Comparison of ENCODE assay signal across 17 cellular contexts in the genomic region with DNA sequence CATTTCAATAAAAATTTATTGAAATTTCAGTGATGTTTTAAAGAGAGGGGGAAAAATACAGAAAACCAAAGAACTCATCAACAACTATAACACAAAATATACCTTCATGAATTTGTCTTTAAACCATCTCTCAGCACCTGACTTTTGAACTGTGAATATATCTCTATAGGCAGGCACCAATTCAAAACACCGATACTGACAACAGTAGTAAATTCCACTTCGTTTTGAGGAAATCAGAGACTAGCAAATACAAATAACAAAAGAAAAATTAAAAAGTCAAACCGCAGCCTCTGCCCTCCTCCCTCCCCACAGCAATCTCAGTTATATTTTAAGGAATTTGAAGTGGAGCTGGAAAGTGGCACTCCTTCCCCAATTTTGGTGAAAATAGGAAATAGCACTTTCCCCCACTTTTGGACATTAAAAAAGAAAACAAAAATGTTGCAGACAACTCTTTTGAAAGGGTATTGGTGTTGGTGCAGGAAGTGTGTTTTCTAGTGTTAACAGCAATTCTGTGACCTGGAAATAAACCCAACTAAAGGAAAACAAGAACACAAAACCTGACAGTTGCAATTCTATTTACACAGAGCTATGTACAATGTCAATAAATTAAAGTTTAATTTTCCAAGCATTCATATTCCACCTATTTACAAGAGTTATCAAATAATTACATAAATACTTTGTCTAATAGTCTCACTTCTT. TPM values are rescaled to one million over a fixed set of nuclear protein-coding genes. Genes with fewer than 3 reads are reported as not detected.
DNase-seq lines count a peak whose midpoint lies in the region; ATAC-seq, FAIRE-seq and TF ChIP-seq lines count a peak whose summit lies in the region.
"Had no signal": no experiment of that assay in that cellular context is flagged by ENCODE, and none has a peak within 500 bp of the region (broad histone marks: within the 10 kb centered on the region; RNA-seq: fewer than 3 reads in every experiment).

No MANE protein-coding gene starts in this region.

- peaks cover 4% of the 10 kb centered on the region for H3K4me1 ChIP-seq in IMR-90 (ENCODE audit: control insufficient read depth, insufficient read depth, low read length)
- no peaks in the 10 kb centered on the region for H3K4me1 ChIP-seq in endothelial cell of umbilical vein (ENCODE audit: control insufficient read depth, extremely low read depth, insufficient read depth, low read length)
- no peaks in the 10 kb centered on the region for H3K4me1 ChIP-seq in urinary bladder (ENCODE audit: insufficient read depth)

- H2AK5ac ChIP-seq in IMR-90 (ENCODE audit: low read depth, low read length), result no peak overlapping the region

- ATAC-seq in IMR-90 (ENCODE audit: low read depth) (no peak), HG02885 (IDR thresholded peaks at IDR 0.05; ENCODE audit: poor library complexity, unreplicated experiment) (no peak)
- no peak for ATAC-seq in activated CD8-positive, alpha-beta T cell treated with anti-CD3 and anti-CD28 coated beads for 36 hours
- ATAC-seq: activated CD8-positive, alpha-beta T cell treated with anti-CD3 and anti-CD28 coated beads, Interleukin-2, amount 10 ng/mL, durations not matched to agents 7 days and 5 days; SK-N-SH treated with all-trans-retinoic acid at 6 μM for 48 hours had no signal

- H3K4me3 ChIP-seq in IMR-90 (ENCODE audit: insufficient read depth, low read depth, low read length) (peak overlapping the region; percentile 37; the same call in 1 of the 2 replicates), endothelial cell of umbilical vein (replicated peaks in 1 of 3; ENCODE audit: insufficient read depth in 1 of 3, low read depth in 1 of 3, low read length in 3 of 3) (no peak overlapping the region), urinary bladder (ENCODE audit: low read depth, low read length) (peak overlapping the region; percentile 10)
- H3K4me3 ChIP-seq: colonic mucosa, PC-9, right atrium auricular region had no signal

- TF ChIP-seq POLR2A in IMR-90 (IDR thresholded peaks at IDR 0.05; ENCODE audit: low read depth, low read length) (no peak), endothelial cell of umbilical vein (IDR thresholded peaks at IDR 0.05; ENCODE audit: low read depth, low read length) (no peak)

- H3K9me3 ChIP-seq in IMR-90 (ENCODE audit: control insufficient read depth, insufficient read depth, low read length) (no peaks in the 10 kb centered on the region), endothelial cell of umbilical vein (replicated peaks; ENCODE audit: control insufficient read depth, insufficient read depth, low read length) (no peaks in the 10 kb centered on the region)
- H3K9me3 ChIP-seq: colonic mucosa, right atrium auricular region had no signal

- H3K4ac ChIP-seq in IMR-90 (ENCODE audit: low read depth, low read length), result peak overlapping the region; percentile 45; the same call in 1 of the 2 replicates

- peak overlapping the region; percentile 14; the same call in 1 of the 2 replicates for H3K18ac ChIP-seq in IMR-90 (ENCODE audit: low read depth, low read length)

- H3K27ac Mint-ChIP-seq in nephron, result peak overlapping the region; percentile 91 to 95 (median 93)
- H3K27ac Mint-ChIP-seq in activated CD8-positive, alpha-beta T cell treated with anti-CD3 and anti-CD28 coated beads for 36 hours, result no peak overlapping the region
- H3K27ac Mint-ChIP-seq: activated CD8-positive, alpha-beta T cell treated with anti-CD3 and anti-CD28 coated beads, Interleukin-2, amount 10 ng/mL, durations not matched to agents 7 days and 5 days; naive B cell had no signal

- H3K79me1 ChIP-seq in IMR-90 (ENCODE audit: low read depth in 1 of 2, low read length in 2 of 2), result peaks cover 0 to 5% of the 10 kb centered on the region in 2 experiments; a peak in 1 of 4 replicates

- no peak overlapping the region for H2BK15ac ChIP-seq in IMR-90 (ENCODE audit: low read depth, low read length)

- no peak for TF ChIP-seq CTCF in IMR-90 (conservative IDR thresholded peaks at IDR 0.05; ENCODE audit: low read depth, low read length)
- TF ChIP-seq CTCF in endothelial cell of umbilical vein (IDR thresholded peaks at IDR 0.05; ENCODE audit: extremely low read depth in 1 of 2, insufficient read depth in 1 of 2, low read depth in 1 of 2, low read length in 2 of 2), result no peak
- TF ChIP-seq CTCF in nephron (IDR thresholded peaks at IDR 0.05; ENCODE audit: unreplicated experiment in 3 of 3), result no peak
- no peak for TF ChIP-seq CTCF in activated CD8-positive, alpha-beta T cell treated with anti-CD3 and anti-CD28 coated beads for 36 hours (IDR thresholded peaks at IDR 0.05)

- CTCF ChIA-PET in IMR-90 (lab: Yijun Ruan, JAX) (interaction anchor here (0.5 to 1.9 kb wide), 4 partner anchors 93 to 1082 kb away, joined by 3 to 4 read pairs (median 4); no protein-coding TSS in a partner anchor), endothelial cell of umbilical vein (lab: Charles Lee) (interaction anchor here (0.7 to 3.9 kb wide), 5 partner anchors 8 to 1401 kb away, joined by 3 to 20 read pairs (median 6); a partner anchor contains a TSS)
- CTCF ChIA-PET in activated CD8-positive, alpha-beta T cell treated with anti-CD3 and anti-CD28 coated beads for 36 hours (lab: Charles Lee), result interaction anchor here (2.0 kb wide), 1 partner anchor 13 kb away, joined by 6 read pairs; a partner anchor contains a TSS

- H3K4me2 ChIP-seq in IMR-90 (ENCODE audit: low read depth, low read length), result peak overlapping the region; percentile 85
- no peak overlapping the region for H3K4me2 ChIP-seq in endothelial cell of umbilical vein (ENCODE audit: insufficient read depth, low read length)
- H3K4me2 ChIP-seq: PC-9 had no signal

- peak overlapping the region; percentile 19; the same call in 1 of the 2 replicates for H4K91ac ChIP-seq in IMR-90 (ENCODE audit: insufficient read depth, low read depth, low read length)

- H2BK5ac ChIP-seq in IMR-90 (ENCODE audit: low read depth, low read length, poor library complexity, severe bottlenecking), result peak overlapping the region; percentile 90

- no peaks in the 10 kb centered on the region for H3K79me2 ChIP-seq in endothelial cell of umbilical vein (ENCODE audit: control insufficient read depth, insufficient read depth, low read length)

- H4K20me1 ChIP-seq in IMR-90 (ENCODE audit: insufficient read depth, low read length) (peaks cover 11% of the 10 kb centered on the region), endothelial cell of umbilical vein (replicated peaks; ENCODE audit: control insufficient read depth, extremely low read depth, insufficient read depth, low read length) (no peaks in the 10 kb centered on the region)

- H3K23ac ChIP-seq in IMR-90 (ENCODE audit: low read depth, low read length), result peak overlapping the region; percentile 63

- H4K8ac ChIP-seq in IMR-90 (ENCODE audit: low read depth in 2 of 2, low read length in 2 of 2), result peak overlapping the region; percentile 5 to 25; a peak in 3 of 4 replicates

- no peak overlapping the region for H2AK9ac ChIP-seq in IMR-90 (replicated peaks; ENCODE audit: low read depth, low read length, poor library complexity)

- H4K5ac ChIP-seq in IMR-90 (ENCODE audit: low read depth, low read length), result no peak overlapping the region; the same call in 1 of the 2 replicates

- no peak overlapping the region for H2BK20ac ChIP-seq in IMR-90 (ENCODE audit: low read depth, low read length)

- peak overlapping the region; percentile 96 for H3K56ac ChIP-seq in IMR-90 (ENCODE audit: extremely low read depth, insufficient read depth, low read length)

- H3K36me3 ChIP-seq in IMR-90 (ENCODE audit: control insufficient read depth, insufficient read depth, low read length), result peaks cover 33% of the 10 kb centered on the region
- H3K36me3 ChIP-seq in endothelial cell of umbilical vein (ENCODE audit: control insufficient read depth in 2 of 2, extremely low read depth in 1 of 2, insufficient read depth in 2 of 2, low read length in 2 of 2), result no peaks in the 10 kb centered on the region
- H3K36me3 ChIP-seq in urinary bladder (ENCODE audit: insufficient read depth), result peaks cover 4% of the 10 kb centered on the region
- H3K36me3 ChIP-seq: colonic mucosa had no signal

- POLR2A ChIA-PET in IMR-90 (lab: Charles Lee; ENCODE audit: unreplicated experiment) (interaction anchor here (0.9 to 1.3 kb wide), 3 partner anchors 9 to 14 kb away, joined by 3 to 7 read pairs (median 3); a partner anchor contains a TSS), endothelial cell of umbilical vein (lab: Charles Lee) (no interaction called here)
- POLR2A ChIA-PET in activated CD8-positive, alpha-beta T cell treated with anti-CD3 and anti-CD28 coated beads for 36 hours (lab: Charles Lee), result interaction anchor here (0.6 kb wide), 2 partner anchors 18 to 887 kb away, joined by 3 read pairs; no protein-coding TSS in a partner anchor

- H2AFZ ChIP-seq in IMR-90 (replicated peaks; ENCODE audit: low read length, poor library complexity) (no peak overlapping the region), endothelial cell of umbilical vein (ENCODE audit: low read depth, low read length) (no peak overlapping the region)
- H2AFZ ChIP-seq: PC-9 had no signal

- intact Hi-C loops in IMR-90 (cut with micrococcal nuclease), result loop anchor here (1.0 to 5.0 kb wide), 2 partner anchors 9 to 268 kb away; no protein-coding TSS in a partner anchor
- intact Hi-C loops in endothelial cell of umbilical vein (cut with micrococcal nuclease), result no loop called here
- intact Hi-C loops in activated CD8-positive, alpha-beta T cell treated with anti-CD3 and anti-CD28 coated beads for 36 hours (cut with micrococcal nuclease), result no loop called here

- H3K9me1 ChIP-seq in IMR-90 (ENCODE audit: insufficient read depth, low read length) (no peaks in the 10 kb centered on the region), endothelial cell of umbilical vein (replicated peaks; ENCODE audit: control insufficient read depth, extremely low read depth, insufficient read depth, low read length) (no peaks in the 10 kb centered on the region)

- H3K4me1 Mint-ChIP-seq in nephron, result peaks cover 76% of the 10 kb centered on the region
- H3K4me1 Mint-ChIP-seq in activated CD8-positive, alpha-beta T cell treated with anti-CD3 and anti-CD28 coated beads for 36 hours (ENCODE audit: low read depth), result no peaks in the 10 kb centered on the region

- in situ Hi-C loops in IMR-90 (cut with MboI; ENCODE audit: low sequenced_read_pairs), result no loop called here

- peak overlapping the region; percentile 93; the same call in 1 of the 2 replicates for H3K14ac ChIP-seq in IMR-90 (replicated peaks; ENCODE audit: low read depth, low read length)

- WGBS in IMR-90 (ENCODE audit: extremely low coverage in 2 of 2, insufficient read length in 1 of 2), 2 experiments, result no CpG with 5 or more reads among the region's 3 CpGs
- WGBS in urinary bladder, result 50% methylated on average over 3 of the region's 3 CpGs

- peaks cover 87% of the 10 kb centered on the region for H3K27me3 Mint-ChIP-seq in nephron (ENCODE audit: low read depth)
- H3K27me3 Mint-ChIP-seq in activated CD8-positive, alpha-beta T cell treated with anti-CD3 and anti-CD28 coated beads for 36 hours, result peaks cover 66% of the 10 kb centered on the region

- BruUV-seq in IMR-90 (replicated peaks; lab: Mats Ljungman, UMichigan) (no TSS peak), endothelial cell of umbilical vein (replicated peaks; lab: Mats Ljungman, UMichigan) (no TSS peak)

- H3K27me3 ChIP-seq in IMR-90 (ENCODE audit: control insufficient read depth, insufficient read depth, low read length) (no peaks in the 10 kb centered on the region), endothelial cell of umbilical vein (ENCODE audit: control insufficient read depth in 2 of 2, insufficient read depth in 2 of 2, low read length in 2 of 2) (peaks cover 48 to 56% of the 10 kb centered on the region in 2 experiments)

- peak overlapping the region; percentile 89; the same call in 1 of the 2 replicates for H3K27ac ChIP-seq in IMR-90 (ENCODE audit: insufficient read depth, low read length)
- H3K27ac ChIP-seq in endothelial cell of umbilical vein (ENCODE audit: insufficient read depth, low read depth, low read length), result no peak overlapping the region
- peak overlapping the region; percentile 4 for H3K27ac ChIP-seq in urinary bladder (ENCODE audit: low read depth)
- H3K27ac ChIP-seq: colonic mucosa, PC-9 had no signal

- no peak for TF ChIP-seq RAD21 in IMR-90 (IDR thresholded peaks at IDR 0.05; ENCODE audit: low read length)

- peak overlapping the region; percentile 65 to 85 (median 73) for H3K4me3 Mint-ChIP-seq in nephron
- no peak overlapping the region for H3K4me3 Mint-ChIP-seq in activated CD8-positive, alpha-beta T cell treated with anti-CD3 and anti-CD28 coated beads for 36 hours
- H3K4me3 Mint-ChIP-seq: activated CD8-positive, alpha-beta T cell treated with anti-CD3 and anti-CD28 coated beads, Interleukin-2, amount 10 ng/mL, durations not matched to agents 7 days and 5 days; naive B cell had no signal

- no peaks in the 10 kb centered on the region for H3K9me3 Mint-ChIP-seq in nephron
- no peaks in the 10 kb centered on the region for H3K9me3 Mint-ChIP-seq in activated CD8-positive, alpha-beta T cell treated with anti-CD3 and anti-CD28 coated beads for 36 hours

- dilution Hi-C loops in IMR-90 (cut with HindIII; ENCODE audit: low sequenced_read_pairs, unreplicated experiment) (no loop called here), endothelial cell of umbilical vein (cut with MboI; ENCODE audit: extremely low pct_ligation_motif_present, low sequenced_read_pairs) (no loop called here)

- no peak for DNase-seq in IMR-90
- DNase-seq in endothelial cell of umbilical vein (ENCODE audit: low read depth, low spot score), result peak; percentile 20
- DNase-seq in activated CD8-positive, alpha-beta T cell treated with anti-CD3 and anti-CD28 coated beads for 36 hours, result no peak
- DNase-seq in activated CD4-positive, alpha-beta T cell treated with anti-CD3 and anti-CD28 coated beads, Interleukin-2, amount 50 U/mL, for 4 hours, result no peak
- DNase-seq: activated CD8-positive, alpha-beta T cell treated with anti-CD3 and anti-CD28 coated beads, Interleukin-2, amount 10 ng/mL, durations not matched to agents 7 days and 5 days; colonic mucosa; DND-41; MM.1S; naive B cell; NCI-H2029; PC-9; stimulated activated CD4-positive, alpha-beta T cell treated with anti-CD3 and anti-CD28 coated beads, Interleukin-1b, Interleukin-23, amount 100 ng/mL, for 48 hours had no signal

- H3K36me3 Mint-ChIP-seq in nephron (ENCODE audit: low read depth), result peaks cover 30% of the 10 kb centered on the region
- H3K36me3 Mint-ChIP-seq in activated CD8-positive, alpha-beta T cell treated with anti-CD3 and anti-CD28 coated beads for 36 hours (ENCODE audit: low read depth), result no peaks in the 10 kb centered on the region

- H2BK120ac ChIP-seq in IMR-90 (ENCODE audit: low read depth, low read length), result peak overlapping the region; percentile 67; the same call in 1 of the 2 replicates

- no peak for FAIRE-seq in endothelial cell of umbilical vein (lab: Jason Lieb, UNC)

- H3K9ac ChIP-seq in IMR-90 (ENCODE audit: low read depth, low read length) (peak overlapping the region; percentile 94; the same call in 1 of the 2 replicates), endothelial cell of umbilical vein (replicated peaks; ENCODE audit: extremely low read depth, insufficient read depth, low read length) (no peak overlapping the region)

RNA-seq across cellular contexts. Expression of a gene that starts 13.6 kb away (rescaled TPM):
- 15.8 and 18.6 TPM in 2 replicates for total RNA-seq in IMR-90 (2012; rRNA removed)
- 40.5 and 44.9 TPM in 2 replicates for polyA plus RNA-seq in IMR-90 (2012; rRNA removed)
- polyA plus RNA-seq in IMR-90 (2012; cell fraction: cytosol; rRNA removed), result 13.1 and 30.1 TPM in 2 replicates
- 165 and 239 TPM in 2 replicates for polyA plus RNA-seq in IMR-90 (2012; cell fraction: nucleus; rRNA removed; ENCODE audit: low replicate concordance)
- total RNA-seq in endothelial cell of umbilical vein, result 1.1 and 2.0 TPM in 2 replicates
- polyA plus RNA-seq in endothelial cell of umbilical vein, result 0.43 and 0.52 TPM in 2 replicates
- 0.10 and 0.30 TPM in 2 replicates for polyA plus RNA-seq in endothelial cell of umbilical vein (2011; cell fraction: cytosol; rRNA removed)
- polyA plus RNA-seq in endothelial cell of umbilical vein (2011; cell fraction: nucleus; rRNA removed), result 1.1 and 1.2 TPM in 2 replicates
- 0.11 and 0.14 TPM in 2 replicates for polyA plus RNA-seq in endothelial cell of umbilical vein (2012)
- 0.36 and 0.68 TPM in 2 replicates for polyA minus RNA-seq in endothelial cell of umbilical vein
- 49.4 TPM for polyA minus RNA-seq in endothelial cell of umbilical vein (2011; cell fraction: cytosol; rRNA and poly(A)+ RNA removed)
- 0.77 and 1.5 TPM in 2 replicates for polyA minus RNA-seq in endothelial cell of umbilical vein (2011; cell fraction: nucleus; rRNA and poly(A)+ RNA removed)
- 123 TPM for total RNA-seq in urinary bladder
- polyA plus RNA-seq in urinary bladder, result 53.8 TPM
- total RNA-seq in activated CD8-positive, alpha-beta T cell treated with anti-CD3 and anti-CD28 coated beads for 36 hours, result not detected
- total RNA-seq: activated CD8-positive, alpha-beta T cell treated with anti-CD3 and anti-CD28 coated beads, Interleukin-2, amount 10 ng/mL, durations not matched to agents 7 days and 5 days; PC-9 had no signal

Comparison
In these comparisons a context has a peak if more than half of its experiments do, and no peak if none do; other contexts are left out.
1. H3K4me3 ChIP-seq: peak in IMR-90 (single experiment) and urinary bladder (single experiment); none in endothelial cell of umbilical vein (0 of 3).